Comparison of ENCODE assay signal across 25 cellular contexts in the genomic region with DNA sequence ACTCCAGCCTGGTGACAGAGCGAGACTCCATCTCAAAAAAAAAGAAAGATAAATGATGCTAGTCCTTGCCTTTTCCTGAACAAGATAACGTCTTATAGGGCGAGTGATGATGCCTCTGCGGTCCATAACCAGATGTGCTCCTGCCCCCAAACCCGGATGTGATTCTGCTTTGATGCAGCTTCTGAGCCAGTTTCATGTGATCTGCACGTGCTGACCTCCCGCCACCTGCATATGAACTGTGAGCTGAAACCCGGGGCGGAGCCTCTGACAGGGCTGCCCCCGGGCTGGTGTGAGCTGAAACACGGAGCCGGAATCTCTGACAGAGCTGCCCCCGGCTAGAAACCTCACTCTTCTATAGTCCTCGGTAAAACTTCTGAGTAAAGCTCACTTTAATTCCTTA. TPM values are rescaled to one million over a fixed set of nuclear protein-coding genes. Genes with fewer than 3 reads are reported as not detected.
DNase-seq lines count a peak whose midpoint lies in the region; ATAC-seq and TF ChIP-seq lines count a peak whose summit lies in the region.
"Had no signal": no experiment of that assay in that cellular context is flagged by ENCODE, and none has a peak within 500 bp of the region (broad histone marks: within the 10 kb centered on the region; RNA-seq: fewer than 3 reads in every experiment).

No MANE protein-coding gene starts in this region.

- H3K4me3 ChIP-seq in PC-3 (ENCODE audit: low read length): no peak overlapping the region
- H3K4me3 ChIP-seq: prostate gland, SK-N-MC, smooth muscle cell, uterus had no signal

- CTCF ChIA-PET in CD4-positive, alpha-beta T cell (lab: Charles Lee): no interaction called here
- CTCF ChIA-PET in PC-3 (lab: Charles Lee): no interaction called here

- peaks cover 31% of the 10 kb centered on the region for H3K36me3 Mint-ChIP-seq in CD4-positive, alpha-beta T cell (ENCODE audit: low read depth)
- H3K36me3 Mint-ChIP-seq in central memory CD8-positive, alpha-beta T cell (ENCODE audit: insufficient read depth): peaks cover 15% of the 10 kb centered on the region
- H3K36me3 Mint-ChIP-seq in activated T-cell treated with anti-CD3 and anti-CD28 coated beads, Interleukin-2, amount 50 U/mL, for 4 hours (ENCODE audit: insufficient read depth): no peaks in the 10 kb centered on the region

- TF ChIP-seq CTCF in CD4-positive, alpha-beta T cell (IDR thresholded peaks at IDR 0.05): no peak
- TF ChIP-seq CTCF in PC-3 (conservative IDR thresholded peaks at IDR 0.05; ENCODE audit: low read depth, low read length): no peak

- BruUV-seq in PC-3 (replicated peaks; lab: Mats Ljungman, UMichigan): no TSS peak

- no peak for ATAC-seq in CD4-positive, alpha-beta T cell (ENCODE audit: poor library complexity)
- no peak for ATAC-seq in central memory CD8-positive, alpha-beta T cell (replicated peaks; ENCODE audit: extremely low read depth, poor library complexity, severe bottlenecking)
- ATAC-seq in PC-3 (no peak), GM21825 (IDR thresholded peaks at IDR 0.05; ENCODE audit: unreplicated experiment) (no peak)
- no peak for ATAC-seq in activated T-cell treated with anti-CD3 and anti-CD28 coated beads, Interleukin-2, amount 50 U/mL, for 4 hours
- ATAC-seq: left cardiac atrium had no signal

- no peak for DNase-seq in CD4-positive, alpha-beta T cell
- peak; percentile 24 for DNase-seq in HT1080 (ENCODE audit: low read depth)
- no peak for DNase-seq in central memory CD8-positive, alpha-beta T cell (ENCODE audit: low spot score in 2 of 2)
- DNase-seq in PC-3: no peak
- DNase-seq in activated T-cell treated with anti-CD3 and anti-CD28 coated beads, Interleukin-2, amount 50 U/mL, for 4 hours: no peak
- DNase-seq: activated CD4-positive, CD25-positive, alpha-beta regulatory T cell treated with anti-CD3 and anti-CD28 coated beads, Interleukin-2, amount 50 U/mL, for 72 hours; IMR-90; left cardiac atrium; MV-4-11; NCI-H2029 treated with DMSO at 0.1 percent for 48 hours; NCI-H524 treated with DMSO at 0.1 percent for 48 hours; nephron progenitor cell; stimulated activated CD4-positive, alpha-beta T cell treated with anti-CD3 and anti-CD28 coated beads, Interleukin-4, amount 100 ng/mL, for 24 hours; uterus had no signal

- H3F3A ChIP-seq in PC-3 (ENCODE audit: low read length, unreplicated experiment): no peaks in the 10 kb centered on the region

- no peak overlapping the region for H2AFZ ChIP-seq in PC-3 (ENCODE audit: low read length)

- no peaks in the 10 kb centered on the region for H3K4me1 ChIP-seq in PC-3 (ENCODE audit: insufficient read depth, low read length)
- H3K4me1 ChIP-seq: prostate gland, uterus had no signal

- no peaks in the 10 kb centered on the region for H3K36me3 ChIP-seq in PC-3 (ENCODE audit: low read depth, low read length)
- H3K36me3 ChIP-seq: prostate gland, uterus had no signal

- H3K4me2 ChIP-seq in PC-3 (ENCODE audit: low read length): no peak overlapping the region
- H3K4me2 ChIP-seq: smooth muscle cell had no signal

- H3K27ac Mint-ChIP-seq in CD4-positive, alpha-beta T cell: peak overlapping the region; percentile 88
- H3K27ac Mint-ChIP-seq in central memory CD8-positive, alpha-beta T cell (ENCODE audit: low read depth): peak overlapping the region; percentile 95
- H3K27ac Mint-ChIP-seq: nephron progenitor cell had no signal

- no peaks in the 10 kb centered on the region for H3K27me3 Mint-ChIP-seq in CD4-positive, alpha-beta T cell
- H3K27me3 Mint-ChIP-seq in central memory CD8-positive, alpha-beta T cell: no peaks in the 10 kb centered on the region
- H3K27me3 Mint-ChIP-seq in activated T-cell treated with anti-CD3 and anti-CD28 coated beads, Interleukin-2, amount 50 U/mL, for 4 hours (ENCODE audit: low read depth): no peaks in the 10 kb centered on the region

- peaks cover 14% of the 10 kb centered on the region for H3K9me3 ChIP-seq in CD4-positive, alpha-beta T cell (ENCODE audit: control insufficient read depth, low read length)
- H3K9me3 ChIP-seq in PC-3 (ENCODE audit: low read length): 0 out of 2 replicates have a peak, but pooled peaks cover 5% of the 10 kb centered on the region
- H3K9me3 ChIP-seq: prostate gland, uterus had no signal

- H3K4me3 Mint-ChIP-seq in CD4-positive, alpha-beta T cell: no peak overlapping the region
- no peak overlapping the region for H3K4me3 Mint-ChIP-seq in central memory CD8-positive, alpha-beta T cell
- H3K4me3 Mint-ChIP-seq in activated T-cell treated with anti-CD3 and anti-CD28 coated beads, Interleukin-2, amount 50 U/mL, for 4 hours: no peak overlapping the region
- H3K4me3 Mint-ChIP-seq: nephron progenitor cell had no signal

- H3K27me3 ChIP-seq in CD4-positive, alpha-beta T cell (ENCODE audit: control insufficient read depth, insufficient read depth, low read length): no peaks in the 10 kb centered on the region
- H3K27me3 ChIP-seq in PC-3 (ENCODE audit: low read length): no peaks in the 10 kb centered on the region
- H3K27me3 ChIP-seq: uterus had no signal

- peaks cover 16% of the 10 kb centered on the region for H3K9me3 Mint-ChIP-seq in CD4-positive, alpha-beta T cell
- H3K9me3 Mint-ChIP-seq in central memory CD8-positive, alpha-beta T cell: peaks cover 13% of the 10 kb centered on the region
- peaks cover 14% of the 10 kb centered on the region for H3K9me3 Mint-ChIP-seq in activated T-cell treated with anti-CD3 and anti-CD28 coated beads, Interleukin-2, amount 50 U/mL, for 4 hours

- H3K79me2 ChIP-seq in PC-3 (ENCODE audit: low read length): no peaks in the 10 kb centered on the region

- H3K4me1 Mint-ChIP-seq in CD4-positive, alpha-beta T cell (ENCODE audit: low read depth): peaks cover 39% of the 10 kb centered on the region
- H3K4me1 Mint-ChIP-seq in central memory CD8-positive, alpha-beta T cell: peaks cover 54% of the 10 kb centered on the region
- H3K4me1 Mint-ChIP-seq in activated T-cell treated with anti-CD3 and anti-CD28 coated beads, Interleukin-2, amount 50 U/mL, for 4 hours (ENCODE audit: low read depth): peaks cover 43% of the 10 kb centered on the region

- no peaks in the 10 kb centered on the region for H4K20me1 ChIP-seq in PC-3 (ENCODE audit: low read length)

- no peak overlapping the region for H3K9ac ChIP-seq in PC-3 (ENCODE audit: low read length)

- intact Hi-C loops in CD4-positive, alpha-beta T cell (cut with DNase I, micrococcal nuclease): loop anchor here in 1 of 2 experiments (5.0 kb wide), 1 partner anchor 36 kb away; no protein-coding TSS in a partner anchor
- intact Hi-C loops in PC-3 (cut with micrococcal nuclease): no loop called here

- H3K27ac ChIP-seq in CD4-positive, alpha-beta T cell (ENCODE audit: low read depth, low read length): no peak overlapping the region
- no peak overlapping the region for H3K27ac ChIP-seq in PC-3 (ENCODE audit: low read length)
- H3K27ac ChIP-seq: epithelial cell of prostate, prostate gland, SK-N-MC, uterus had no signal

- H3K9me2 ChIP-seq in PC-3 (replicated peaks; ENCODE audit: low read length): no peaks in the 10 kb centered on the region

- POLR2A ChIA-PET in CD4-positive, alpha-beta T cell (lab: Charles Lee): interaction anchor here (1.0 kb wide), 1 partner anchor 35 kb away, joined by 5 read pairs; no protein-coding TSS in a partner anchor
- POLR2A ChIA-PET in PC-3 (lab: Charles Lee; ENCODE audit: unreplicated experiment): no interaction called here

RNA-seq across cellular contexts. Expression of a gene that starts 1.3 kb away (rescaled TPM):
- not detected for total RNA-seq in CD4-positive, alpha-beta T cell
- not detected in 2 replicates for total RNA-seq in HT1080 (2014; rRNA removed; shearing (Covaris generic))
- not detected in 2 replicates for polyA plus RNA-seq in HT1080 (2015; cell fraction: cytosol; rRNA removed)
- not detected in 2 replicates for polyA plus RNA-seq in HT1080 (2015; cell fraction: nucleus; rRNA removed)
- total RNA-seq in PC-3 (2014; rRNA removed): not detected in 2 replicates
- not detected for total RNA-seq in activated T-cell treated with anti-CD3 and anti-CD28 coated beads, Interleukin-2, amount 50 U/mL, for 4 hours
- total RNA-seq: bronchial epithelial cell, dermis microvascular lymphatic vessel endothelial cell, frontal cortex, H4, IMR-90, left cardiac atrium, mesenteric fat pad, prostate gland, smooth muscle cell, uterus had no signal
- polyA plus RNA-seq: adipose tissue, IMR-90, smooth muscle cell had no signal

RNA-seq across cellular contexts. Expression of a gene that starts 4.6 kb away (rescaled TPM):
- total RNA-seq in CD4-positive, alpha-beta T cell: not detected
- total RNA-seq in HT1080 (2014; rRNA removed; shearing (Covaris generic)): not detected in 2 replicates
- polyA plus RNA-seq in HT1080 (2015; cell fraction: cytosol; rRNA removed): not detected in 2 replicates
- not detected in 2 replicates for polyA plus RNA-seq in HT1080 (2015; cell fraction: nucleus; rRNA removed)
- total RNA-seq in PC-3 (2014; rRNA removed): not detected in 2 replicates
- not detected for total RNA-seq in activated T-cell treated with anti-CD3 and anti-CD28 coated beads, Interleukin-2, amount 50 U/mL, for 4 hours
- total RNA-seq: bronchial epithelial cell, dermis microvascular lymphatic vessel endothelial cell, frontal cortex, H4, IMR-90, left cardiac atrium, mesenteric fat pad, prostate gland, smooth muscle cell, uterus had no signal
- polyA plus RNA-seq: adipose tissue, IMR-90, smooth muscle cell had no signal

RNA-seq across cellular contexts. Expression of a gene that starts 6.9 kb away (rescaled TPM):
- not detected for total RNA-seq in CD4-positive, alpha-beta T cell
- total RNA-seq in HT1080 (2014; rRNA removed; shearing (Covaris generic)): not detected in 2 replicates
- polyA plus RNA-seq in HT1080 (2015; cell fraction: cytosol; rRNA removed): not detected in 2 replicates
- polyA plus RNA-seq in HT1080 (2015; cell fraction: nucleus; rRNA removed): not detected in 2 replicates
- not detected in 2 replicates for total RNA-seq in PC-3 (2014; rRNA removed)
- not detected for total RNA-seq in activated T-cell treated with anti-CD3 and anti-CD28 coated beads, Interleukin-2, amount 50 U/mL, for 4 hours
- total RNA-seq: bronchial epithelial cell, dermis microvascular lymphatic vessel endothelial cell, frontal cortex, H4, IMR-90, left cardiac atrium, mesenteric fat pad, prostate gland, smooth muscle cell, uterus had no signal
- polyA plus RNA-seq: adipose tissue, IMR-90, smooth muscle cell had no signal

RNA-seq across cellular contexts. Expression of a gene that starts 13.6 kb away (rescaled TPM):
- not detected for total RNA-seq in CD4-positive, alpha-beta T cell
- not detected in 2 replicates for total RNA-seq in HT1080 (2014; rRNA removed; shearing (Covaris generic))
- not detected in 2 replicates for polyA plus RNA-seq in HT1080 (2015; cell fraction: cytosol; rRNA removed)
- not detected in 2 replicates for polyA plus RNA-seq in HT1080 (2015; cell fraction: nucleus; rRNA removed)
- total RNA-seq in PC-3 (2014; rRNA removed): not detected in 2 replicates
- not detected for total RNA-seq in activated T-cell treated with anti-CD3 and anti-CD28 coated beads, Interleukin-2, amount 50 U/mL, for 4 hours
- total RNA-seq: bronchial epithelial cell, dermis microvascular lymphatic vessel endothelial cell, frontal cortex, H4, IMR-90, left cardiac atrium, mesenteric fat pad, prostate gland, smooth muscle cell, uterus had no signal
- polyA plus RNA-seq: IMR-90, smooth muscle cell had no signal

RNA-seq across cellular contexts. Expression of a gene that starts 16.0 kb away (rescaled TPM):
- total RNA-seq in CD4-positive, alpha-beta T cell: not detected
- total RNA-seq in HT1080 (2014; rRNA removed; shearing (Covaris generic)): not detected in 2 replicates
- not detected in 2 replicates for polyA plus RNA-seq in HT1080 (2015; cell fraction: cytosol; rRNA removed)
- polyA plus RNA-seq in HT1080 (2015; cell fraction: nucleus; rRNA removed): not detected in 2 replicates
- not detected in 2 replicates for total RNA-seq in PC-3 (2014; rRNA removed)
- not detected for total RNA-seq in activated T-cell treated with anti-CD3 and anti-CD28 coated beads, Interleukin-2, amount 50 U/mL, for 4 hours
- total RNA-seq: bronchial epithelial cell, dermis microvascular lymphatic vessel endothelial cell, frontal cortex, H4, IMR-90, left cardiac atrium, mesenteric fat pad, prostate gland, smooth muscle cell, uterus had no signal
- polyA plus RNA-seq: adipose tissue, IMR-90, smooth muscle cell had no signal
